ENCODE assay signal across 17 cellular contexts in the genomic region with DNA sequence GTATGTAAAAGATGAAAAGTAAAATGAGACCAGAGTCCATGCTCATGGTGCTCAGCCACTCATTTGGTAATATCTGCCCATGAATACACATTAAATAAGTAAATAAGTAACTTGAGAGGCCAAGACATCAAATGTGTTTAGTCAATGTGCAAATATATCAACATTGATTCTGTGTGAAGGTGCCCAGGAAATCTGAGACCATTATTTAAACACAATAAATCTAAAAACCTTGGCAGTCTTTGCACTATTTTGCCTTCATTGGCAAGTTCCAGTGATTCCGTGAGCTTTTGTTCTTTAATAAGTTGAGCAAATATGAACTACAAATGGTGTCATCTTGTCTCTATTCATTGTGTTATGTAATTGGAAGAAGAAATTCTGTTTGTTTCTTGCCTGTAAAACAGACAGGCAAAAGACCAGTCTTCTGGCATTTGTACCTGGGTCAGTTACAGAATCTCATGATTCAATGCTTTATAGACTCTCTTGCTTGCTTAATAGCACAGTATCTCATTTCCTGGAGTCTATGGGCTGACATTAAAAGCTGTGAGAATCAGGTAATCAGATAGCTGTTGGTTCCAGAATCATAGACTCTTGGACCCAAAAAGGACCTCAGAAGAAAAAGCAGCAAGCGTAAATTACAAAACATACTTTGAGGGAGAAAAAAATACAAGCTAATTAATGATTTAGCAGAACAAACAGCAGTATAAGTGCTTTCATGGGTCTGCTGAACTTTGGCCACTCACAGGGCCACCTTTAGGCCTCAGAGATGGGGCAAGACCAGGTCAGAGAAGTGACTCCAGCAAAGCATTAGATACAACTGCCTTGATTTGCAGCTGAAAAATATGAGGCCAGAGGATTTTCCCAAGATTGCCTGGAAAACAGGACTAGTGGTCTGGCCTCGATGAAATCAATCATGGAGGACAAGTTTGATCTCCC. TPM values are rescaled to one million over a fixed set of nuclear protein-coding genes. Genes with fewer than 3 reads are reported as not detected.
DNase-seq lines count a peak whose midpoint lies in the region; ATAC-seq, FAIRE-seq and TF ChIP-seq lines count a peak whose summit lies in the region.
"Had no signal": no experiment of that assay in that cellular context is flagged by ENCODE, and none has a peak within 500 bp of the region (broad histone marks: within the 10 kb centered on the region; RNA-seq: fewer than 3 reads in every experiment).

No MANE protein-coding gene starts in this region.

- peak overlapping the region; percentile 65 for H3K4me2 ChIP-seq in hepatocyte

- no peaks in the 10 kb centered on the region for H3K36me3 ChIP-seq in hepatocyte (replicated peaks; ENCODE audit: insufficient read depth, low read depth)

- H3K27me3 ChIP-seq in hepatocyte, result no peaks in the 10 kb centered on the region

- H3K27ac Mint-ChIP-seq in effector memory CD8-positive, alpha-beta T cell, result no peak overlapping the region
- H3K27ac Mint-ChIP-seq: natural killer cell treated with Interleukin-12 subunit alpha and Interleukin-12 subunit beta and Interleukin-15 and Interleukin-18, amount 100 ng/mL, for 72 hours; T-helper 1 cell treated with Interleukin-12 subunit alpha and Interleukin-12 subunit beta and Interleukin-4 antibody, amounts not matched to agents 30 μg/mL and 1 μg/mL, for 36 hours had no signal

- H3K4me3 Mint-ChIP-seq in effector memory CD8-positive, alpha-beta T cell, result no peak overlapping the region
- H3K4me3 Mint-ChIP-seq: natural killer cell treated with Interleukin-12 subunit alpha and Interleukin-12 subunit beta and Interleukin-15 and Interleukin-18, amount 100 ng/mL, for 72 hours; T-helper 1 cell treated with Interleukin-12 subunit alpha and Interleukin-12 subunit beta and Interleukin-4 antibody, amounts not matched to agents 30 μg/mL and 1 μg/mL, for 36 hours had no signal

- peaks cover 0 to 2% of the 10 kb centered on the region in 2 donors for H3K9me3 Mint-ChIP-seq in effector memory CD8-positive, alpha-beta T cell
- H3K9me3 Mint-ChIP-seq: T-helper 1 cell treated with Interleukin-12 subunit alpha and Interleukin-12 subunit beta and Interleukin-4 antibody, amounts not matched to agents 30 μg/mL and 1 μg/mL, for 36 hours had no signal

- no peak for FAIRE-seq in GM12891 (lab: Jason Lieb, UNC)

- H4K20me1 ChIP-seq in hepatocyte (ENCODE audit: insufficient read depth, poor library complexity, severe bottlenecking), result no peaks in the 10 kb centered on the region

- no peak for TF ChIP-seq CTCF in hepatocyte (IDR thresholded peaks at IDR 0.05; ENCODE audit: poor library complexity)

- peak overlapping the region; percentile 31 for H2AFZ ChIP-seq in hepatocyte

- peak overlapping the region; percentile 97 for H3K27ac ChIP-seq in hepatocyte

- ATAC-seq in effector memory CD8-positive, alpha-beta T cell (replicated peaks), result no peak
- ATAC-seq in GM21360 (IDR thresholded peaks at IDR 0.05; ENCODE audit: unreplicated experiment), result no peak
- ATAC-seq: natural killer cell treated with Interleukin-12 subunit alpha and Interleukin-12 subunit beta and Interleukin-15 and Interleukin-18, amount 100 ng/mL, for 72 hours had no signal

- H3K4me1 Mint-ChIP-seq in effector memory CD8-positive, alpha-beta T cell (ENCODE audit: low read depth in 2 of 2), result no peaks in the 10 kb centered on the region

- H3K79me2 ChIP-seq in hepatocyte, result no peaks in the 10 kb centered on the region

- no peak for TF ChIP-seq POLR2A in GM12891 (IDR thresholded peaks at IDR 0.05; ENCODE audit: low read depth, low read length)

- peaks cover 0 to 7% of the 10 kb centered on the region in 2 donors for H3K27me3 Mint-ChIP-seq in effector memory CD8-positive, alpha-beta T cell

- WGBS in hepatocyte (ENCODE audit: low lambda C conversion rate, missing lambda C conversion rate), result 62% methylated on average over 3 of the region's 3 CpGs

- DNase-seq in NCI-H146 (lab: John Stamatoyannopoulos, UW) (peak; percentile 3), NCI-H146 treated with DMSO at 0.1 percent for 48 hours (lab: John Stamatoyannopoulos, UW; ENCODE audit: unreplicated experiment) (no peak), NCI-H774 (lab: John Stamatoyannopoulos, UW) (peak; percentile 38), hepatocyte (ENCODE audit: low spot score) (peak; percentile 44), inferior parietal cortex (ENCODE audit: extremely low spot score) (no peak), GM12891 (ENCODE audit: insufficient read length, low spot score) (no peak)
- DNase-seq in effector memory CD8-positive, alpha-beta T cell, result no peak
- DNase-seq: activated T-cell treated with anti-CD3 and anti-CD28 coated beads, Interleukin-2, amount 50 U/mL, for 1 hour; KG1; NCI-H2171; stimulated activated naive CD4-positive, alpha-beta T cell had no signal

- H3K9me3 ChIP-seq in hepatocyte (ENCODE audit: low read depth), result no peaks in the 10 kb centered on the region

- no peak overlapping the region for H3K4me3 ChIP-seq in hepatocyte

- H3K4me1 ChIP-seq in hepatocyte (ENCODE audit: insufficient read depth), result peaks cover 35% of the 10 kb centered on the region

- H3K36me3 Mint-ChIP-seq in effector memory CD8-positive, alpha-beta T cell (ENCODE audit: insufficient read depth), result no peaks in the 10 kb centered on the region
- H3K36me3 Mint-ChIP-seq: natural killer cell treated with Interleukin-12 subunit alpha and Interleukin-12 subunit beta and Interleukin-15 and Interleukin-18, amount 100 ng/mL, for 72 hours had no signal

- no peaks in the 10 kb centered on the region for H3K9me2 ChIP-seq in hepatocyte (replicated peaks; ENCODE audit: insufficient read depth)

TF ChIP-seq in GM12891, 5 proteins besides CTCF, POLR2A, EP300 and RAD21:
- TF ChIP-seq POLR2AphosphoS5 (IDR thresholded peaks at IDR 0.05; ENCODE audit: low read depth, low read length), result no peak
- no peak for TF ChIP-seq POU2F2 (IDR thresholded peaks at IDR 0.05; ENCODE audit: low read depth, low read length)
- TF ChIP-seq SPI1 (IDR thresholded peaks at IDR 0.05; ENCODE audit: low read depth, low read length), result no peak
- no peak for TF ChIP-seq TAF1 (IDR thresholded peaks at IDR 0.05; ENCODE audit: low read depth, low read length)
- no peak for TF ChIP-seq PAX5 (IDR thresholded peaks at IDR 0.05; ENCODE audit: insufficient read depth, low read length, severe bottlenecking)

RNA-seq across cellular contexts. Expression of a gene that starts 20.0 kb away (rescaled TPM):
- total RNA-seq in hepatocyte, result 0.17 TPM in 1 of 2 replicates, not detected in the other
- polyA plus RNA-seq in hepatocyte, result not detected in 2 replicates
- not detected for polyA plus RNA-seq in GM12891 (2012; ENCODE audit: low read depth, missing spikeins)
- total RNA-seq: A172; natural killer cell treated with Interleukin-12 subunit alpha and Interleukin-12 subunit beta and Interleukin-15 and Interleukin-18, amount 100 ng/mL, for 72 hours; RPMI7951 had no signal

RNA-seq across cellular contexts. Expression of a gene that starts 21.0 kb away (rescaled TPM):
- not detected in 2 replicates for total RNA-seq in hepatocyte
- polyA plus RNA-seq in hepatocyte, result not detected in 2 replicates
- not detected for polyA plus RNA-seq in GM12891 (2012; ENCODE audit: low read depth, missing spikeins)
- total RNA-seq: A172; natural killer cell treated with Interleukin-12 subunit alpha and Interleukin-12 subunit beta and Interleukin-15 and Interleukin-18, amount 100 ng/mL, for 72 hours; RPMI7951 had no signal
- polyA plus RNA-seq: adipose tissue had no signal

RNA-seq across cellular contexts. Expression of a gene that starts 37.7 kb away (rescaled TPM):
- not detected in 2 replicates for total RNA-seq in hepatocyte
- polyA plus RNA-seq in hepatocyte, result not detected in 2 replicates
- not detected for polyA plus RNA-seq in GM12891 (2012; ENCODE audit: low read depth, missing spikeins)
- total RNA-seq: A172; natural killer cell treated with Interleukin-12 subunit alpha and Interleukin-12 subunit beta and Interleukin-15 and Interleukin-18, amount 100 ng/mL, for 72 hours; RPMI7951 had no signal

Comparison
In these comparisons a context has a peak if more than half of its experiments do, and no peak if none do; other contexts are left out.
1. DNase-seq: peak in NCI-H146 (single experiment), NCI-H774 (single experiment) and hepatocyte (single experiment); none in NCI-H146 treated with DMSO at 0.1 percent for 48 hours (single experiment), inferior parietal cortex (single experiment), effector memory CD8-positive, alpha-beta T cell (0 of 3) and GM12891 (single experiment).